ENCODE assay signal across 22 cellular contexts in genomic region chr16:70474320-70475053, GRCh38. TPM values are rescaled to one million over a fixed set of nuclear protein-coding genes. Genes with fewer than 3 reads are reported as not detected.
DNase-seq lines count a peak whose midpoint lies in the region; ATAC-seq, FAIRE-seq and TF ChIP-seq lines count a peak whose summit lies in the region.
"Had no signal": no experiment of that assay in that cellular context is flagged by ENCODE, and none has a peak within 500 bp of the region (broad histone marks: within the 10 kb centered on the region; RNA-seq: fewer than 3 reads in every experiment).

No MANE protein-coding gene starts in this region.

- no peak overlapping the region for H2BK15ac ChIP-seq in neuronal stem cell (ENCODE audit: low read length)

- H3K27me3 Mint-ChIP-seq in activated T-cell treated with anti-CD3 and anti-CD28 coated beads, Interleukin-2, amount 50 U/mL, for 24 hours: no peaks in the 10 kb centered on the region
- H3K27me3 Mint-ChIP-seq in glutamatergic neuron (ENCODE audit: unreplicated experiment): peaks cover 2% of the 10 kb centered on the region
- H3K27me3 Mint-ChIP-seq: CD4-positive, CD25-positive, alpha-beta regulatory T cell had no signal

- DNase-seq in activated T-cell treated with anti-CD3 and anti-CD28 coated beads, Interleukin-2, amount 50 U/mL, for 24 hours: no peak
- DNase-seq in activated T-cell treated with anti-CD3 and anti-CD28 coated beads, Interleukin-2, amount 50 U/mL, for 48 hours: no peak
- DNase-seq in K562 (ENCODE audit: extremely low read depth in 1 of 4, low spot score in 3 of 4) (no peak), neuronal stem cell (ENCODE audit: low spot score) (no peak), glutamatergic neuron (no peak), urothelium cell line (ENCODE audit: low spot score) (no peak)
- DNase-seq: DMS153, GM23248, MG63, NCI-H1105 treated with DMSO at 0.1 percent for 48 hours, NCI-H146, NCI-H2029, NCI-H526 treated with DMSO at 0.1 percent for 48 hours, SIG-M5 had no signal

- no peak for TF ChIP-seq POLR2A in K562 (conservative IDR thresholded peaks at IDR 0.05)

- peaks cover 31% of the 10 kb centered on the region for H3K4me1 Mint-ChIP-seq in activated T-cell treated with anti-CD3 and anti-CD28 coated beads, Interleukin-2, amount 50 U/mL, for 24 hours (ENCODE audit: low read depth)
- peaks cover 3% of the 10 kb centered on the region for H3K4me1 Mint-ChIP-seq in glutamatergic neuron (ENCODE audit: low read depth, unreplicated experiment)

- no peaks in the 10 kb centered on the region for H3K9me3 Mint-ChIP-seq in activated T-cell treated with anti-CD3 and anti-CD28 coated beads, Interleukin-2, amount 50 U/mL, for 24 hours
- peaks cover 2% of the 10 kb centered on the region for H3K9me3 Mint-ChIP-seq in glutamatergic neuron (ENCODE audit: unreplicated experiment)

- H2AFZ ChIP-seq in K562 (ENCODE audit: low read depth, low read length) (no peak overlapping the region), neuronal stem cell (ENCODE audit: low read length) (no peak overlapping the region)
- H2AFZ ChIP-seq: GM23248 had no signal

- peaks cover 3% of the 10 kb centered on the region; the same call in 1 of the 2 replicates for H4K20me1 ChIP-seq in K562 (replicated peaks; ENCODE audit: control insufficient read depth, insufficient read depth, low read length)

- ATAC-seq in K562 (no peak), HG02852 (IDR thresholded peaks at IDR 0.05; ENCODE audit: unreplicated experiment) (no peak), GM18907 (IDR thresholded peaks at IDR 0.05; ENCODE audit: unreplicated experiment) (no peak)
- ATAC-seq: Panc1 had no signal

- no peak overlapping the region for H3K4me3 Mint-ChIP-seq in activated T-cell treated with anti-CD3 and anti-CD28 coated beads, Interleukin-2, amount 50 U/mL, for 24 hours
- H3K4me3 Mint-ChIP-seq in glutamatergic neuron (ENCODE audit: unreplicated experiment): no peak overlapping the region
- H3K4me3 Mint-ChIP-seq: CD4-positive, CD25-positive, alpha-beta regulatory T cell had no signal

- no peak overlapping the region for H2BK120ac ChIP-seq in neuronal stem cell (ENCODE audit: low read depth, low read length)

- CTCF ChIA-PET in K562 (lab: Yijun Ruan, JAX; ENCODE audit: low intra/inter-chr PET ratio): no interaction called here

- POLR2A ChIA-PET in K562 (lab: Yijun Ruan, JAX): interaction anchor here (0.5 to 0.7 kb wide), 3 partner anchors 8 to 83 kb away, joined by 3 read pairs; no protein-coding TSS in a partner anchor

- TF ChIP-seq RAD21 in K562 (CRISPR knock-in tag; conservative IDR thresholded peaks at IDR 0.05 in 1 of 2, IDR thresholded peaks at IDR 0.05 in 1 of 2): no peak

- no peak for FAIRE-seq in K562 (lab: Jason Lieb, UNC)
- no peak for FAIRE-seq in urothelium cell line (lab: Jason Lieb, UNC)

- H3K23ac ChIP-seq in neuronal stem cell (ENCODE audit: low read depth, low read length, poor library complexity): peak overlapping the region; percentile 55

- H3K27ac ChIP-seq in K562 (ENCODE audit: extremely low read depth, low read depth, low read length): no peak overlapping the region
- no peak overlapping the region for H3K27ac ChIP-seq in neuronal stem cell (replicated peaks; ENCODE audit: low read length)
- H3K27ac ChIP-seq: BLaER1, GM23248, HL-60, SK-N-MC had no signal

- peak overlapping the region; percentile 63 for H2AK5ac ChIP-seq in neuronal stem cell (ENCODE audit: low read depth, low read length)

- 86% methylated on average over 20 of the region's 22 CpGs for WGBS in K562 (ENCODE audit: insufficient coverage, low coverage, missing lambda C conversion rate)
- WGBS in neuronal stem cell (ENCODE audit: extremely low coverage in 2 of 2, insufficient read length in 2 of 2, insufficient replicate concordance in 1 of 2), 2 donors: no CpG with 5 or more reads among the region's 22 CpGs

- in situ Hi-C loops in K562 (cut with MboI): no loop called here

- H3K9me3 ChIP-seq in K562 (replicated peaks; ENCODE audit: control insufficient read depth, insufficient read depth, low read depth, low read length): no peaks in the 10 kb centered on the region
- no peaks in the 10 kb centered on the region for H3K9me3 ChIP-seq in neuronal stem cell (replicated peaks in 1 of 2; ENCODE audit: control insufficient read depth in 2 of 2, insufficient read depth in 1 of 2, low read depth in 1 of 2, low read length in 2 of 2)
- H3K9me3 ChIP-seq: BLaER1, HAP-1, MG63 had no signal

- peak overlapping the region; percentile 84 for H2BK12ac ChIP-seq in neuronal stem cell (ENCODE audit: low read length)

- H3K4me1 ChIP-seq in K562 (replicated peaks in 1 of 2; ENCODE audit: control insufficient read depth in 2 of 2, insufficient read depth in 2 of 2, low read length in 2 of 2) (peaks cover 0 to 41% of the 10 kb centered on the region in 2 experiments; a peak in 3 of 5 replicates), neuronal stem cell (ENCODE audit: control insufficient read depth in 2 of 2, insufficient read depth in 1 of 2, low read depth in 1 of 2, low read length in 2 of 2) (peaks cover 4 to 5% of the 10 kb centered on the region in 2 donors)
- H3K4me1 ChIP-seq: HAP-1 had no signal

- H3K79me1 ChIP-seq in neuronal stem cell (ENCODE audit: low read depth, low read length): peaks cover 2% of the 10 kb centered on the region

- H3K4me2 ChIP-seq in K562 (ENCODE audit: insufficient read depth, low read length): no peak overlapping the region
- H3K4me2 ChIP-seq in neuronal stem cell (ENCODE audit: insufficient read depth, low read length, poor library complexity, severe bottlenecking): no peak overlapping the region

- no peak overlapping the region for H4K91ac ChIP-seq in neuronal stem cell (ENCODE audit: low read depth, low read length, poor library complexity)

- no peak for TF ChIP-seq CTCF in K562 (IDR thresholded peaks at IDR 0.05 in 2 of 3, conservative IDR thresholded peaks at IDR 0.05 in 1 of 3; ENCODE audit: insufficient read depth in 2 of 3, low read depth in 1 of 3, low read length in 3 of 3)
- TF ChIP-seq CTCF in glutamatergic neuron (IDR thresholded peaks at IDR 0.05; ENCODE audit: partially characterized antibody, unreplicated experiment): no peak

- H3K79me2 ChIP-seq in K562 (ENCODE audit: control insufficient read depth, insufficient read depth, low read length): no peaks in the 10 kb centered on the region

- peak overlapping the region; percentile 38 for H3K14ac ChIP-seq in neuronal stem cell (ENCODE audit: low read length)

- BruUV-seq in K562 (replicated peaks; lab: Mats Ljungman, UMichigan): no TSS peak

- H3K36me3 Mint-ChIP-seq in activated T-cell treated with anti-CD3 and anti-CD28 coated beads, Interleukin-2, amount 50 U/mL, for 24 hours (ENCODE audit: low read depth): peaks cover 42% of the 10 kb centered on the region
- H3K36me3 Mint-ChIP-seq in glutamatergic neuron (ENCODE audit: unreplicated experiment): no peaks in the 10 kb centered on the region

- H3K9ac ChIP-seq in K562 (ENCODE audit: insufficient read depth in 1 of 2, low read depth in 2 of 2, low read length in 2 of 2): no peak overlapping the region; a peak in 1 of 4 replicates
- peak overlapping the region; percentile 30 for H3K9ac ChIP-seq in neuronal stem cell (ENCODE audit: low read depth, low read length, poor library complexity)
- H3K9ac ChIP-seq: BLaER1, GM23248 had no signal

- H3K9me1 ChIP-seq in K562 (ENCODE audit: control insufficient read depth, insufficient read depth, low read length): no peaks in the 10 kb centered on the region

- peak overlapping the region; percentile 13 for H3K18ac ChIP-seq in neuronal stem cell (ENCODE audit: low read length)

- no peak overlapping the region for H4K8ac ChIP-seq in neuronal stem cell (ENCODE audit: low read depth, low read length)

- no peak overlapping the region for H3K4ac ChIP-seq in neuronal stem cell (ENCODE audit: low read length)

- intact Hi-C loops in K562 (cut with micrococcal nuclease): no loop called here

- H3K4me3 ChIP-seq in K562 (no peak overlapping the region), neuronal stem cell (ENCODE audit: low read length in 2 of 2) (no peak overlapping the region)
- H3K4me3 ChIP-seq: BLaER1, GM23248, HAP-1, MG63, SK-N-MC had no signal

- H3K27ac Mint-ChIP-seq in activated T-cell treated with anti-CD3 and anti-CD28 coated beads, Interleukin-2, amount 50 U/mL, for 24 hours: peak overlapping the region; percentile 68
- no peak overlapping the region for H3K27ac Mint-ChIP-seq in glutamatergic neuron (ENCODE audit: unreplicated experiment)

- H3K36me3 ChIP-seq in K562 (ENCODE audit: control insufficient read depth, insufficient read depth, low read length) (peaks cover 32% of the 10 kb centered on the region; the same call in 1 of the 3 replicates), neuronal stem cell (replicated peaks in 1 of 2; ENCODE audit: control insufficient read depth in 2 of 2, insufficient read depth in 2 of 2, low read length in 2 of 2) (peaks cover 5 to 22% of the 10 kb centered on the region in 2 donors)

- H3K27me3 ChIP-seq in K562 (ENCODE audit: control insufficient read depth in 2 of 2, insufficient read depth in 2 of 2, low read length in 2 of 2) (no peaks in the 10 kb centered on the region), neuronal stem cell (ENCODE audit: control insufficient read depth in 3 of 3, insufficient read depth in 3 of 3, low read depth in 1 of 3, low read length in 3 of 3) (no peaks in the 10 kb centered on the region)
- H3K27me3 ChIP-seq: BLaER1, MG63 had no signal

- H2BK5ac ChIP-seq in neuronal stem cell (ENCODE audit: low read length): peak overlapping the region; percentile 66

- no peak for TF ChIP-seq EP300 in K562 (IDR thresholded peaks at IDR 0.05; ENCODE audit: low read length)

RNA-seq across cellular contexts. Expression of gene FCSK, which starts 20.1 kb away (rescaled TPM):
- 66.2 and 212 TPM in 2 replicates for total RNA-seq in K562 (2011; cell fraction: chromatin; rRNA removed; ENCODE audit: low replicate concordance)
- 117 and 131 TPM in 2 replicates for total RNA-seq in K562 (2011; cell fraction: nucleolus; rRNA removed)
- total RNA-seq in K562 (2011; cell fraction: nucleoplasm; rRNA removed): 80.1 and 84.7 TPM in 2 replicates
- 12.6 and 15.6 TPM in 2 replicates for total RNA-seq in K562 (2014; rRNA removed)
- total RNA-seq in K562 (2014; rRNA removed; fragmentation: Illumina TruSeq; extraction: Trizol): 4.7 and 6.9 TPM in 2 replicates
- 7.4 and 7.7 TPM in 2 replicates for total RNA-seq in K562 (2015; rRNA removed; fragmentation: Illumina TruSeq; extraction: Trizol)
- total RNA-seq in K562 (2021): 18.6 and 19.0 TPM in 2 replicates
- polyA plus RNA-seq in K562 (2011; rRNA removed): 13.5 and 22.6 TPM in 2 replicates
- polyA plus RNA-seq in K562 (2011; cell fraction: cytosol; rRNA removed): 16.3 and 19.3 TPM in 2 replicates
- polyA plus RNA-seq in K562 (2011; cell fraction: nucleus; rRNA removed): 115 and 146 TPM in 2 replicates
- 10.0 and 16.5 TPM in 2 replicates for polyA plus RNA-seq in K562 (2012)
- polyA plus RNA-seq in K562 (2014; fragmentation: Illumina TruSeq; extraction: Trizol): 8.3 and 9.1 TPM in 2 replicates
- polyA plus RNA-seq in K562 (2014; fragmentation: Nextera tagmentation; extraction: Ambion mirVana): 1 to 10 TPM in 1 of 2 experiments, under 1 TPM in 1; 0.92 to 1.1 TPM
- polyA plus RNA-seq in K562 (2014; rRNA removed): 15.1 and 19.9 TPM in 2 replicates
- polyA minus RNA-seq in K562 (2011; rRNA and poly(A)+ RNA removed): 7.5 and 9.5 TPM in 2 replicates
- 8.0 and 12.0 TPM in 2 replicates for polyA minus RNA-seq in K562 (2011; cell fraction: cytosol; rRNA and poly(A)+ RNA removed)
- 25.0 and 31.0 TPM in 2 replicates for polyA minus RNA-seq in K562 (2011; cell fraction: nucleus; rRNA and poly(A)+ RNA removed)
- 2.1 TPM for polyA plus RNA-seq in neuronal stem cell (2013, experiment 1 of 2)
- 2.4 TPM for polyA plus RNA-seq in neuronal stem cell (2013, experiment 2 of 2)
- total RNA-seq in glutamatergic neuron (ENCODE audit: unreplicated experiment): 15.4 TPM

RNA-seq across cellular contexts. Expression of gene ST3GAL2, which starts 35.6 kb away (rescaled TPM):
- total RNA-seq in K562 (2011; cell fraction: chromatin; rRNA removed; ENCODE audit: low replicate concordance): 87.4 and 216 TPM in 2 replicates
- total RNA-seq in K562 (2011; cell fraction: nucleolus; rRNA removed): 182 and 184 TPM in 2 replicates
- total RNA-seq in K562 (2011; cell fraction: nucleoplasm; rRNA removed): 128 and 145 TPM in 2 replicates
- 75.5 and 95.5 TPM in 2 replicates for total RNA-seq in K562 (2014; rRNA removed)
- total RNA-seq in K562 (2014; rRNA removed; fragmentation: Illumina TruSeq; extraction: Trizol): 23.7 and 31.8 TPM in 2 replicates
- total RNA-seq in K562 (2015; rRNA removed; fragmentation: Illumina TruSeq; extraction: Trizol): 48.9 and 53.8 TPM in 2 replicates
- 98.9 and 108 TPM in 2 replicates for total RNA-seq in K562 (2021)
- polyA plus RNA-seq in K562 (2011; rRNA removed): 34.3 and 40.9 TPM in 2 replicates
- polyA plus RNA-seq in K562 (2011; cell fraction: cytosol; rRNA removed): 50.0 and 87.1 TPM in 2 replicates
- 25.8 and 38.5 TPM in 2 replicates for polyA plus RNA-seq in K562 (2011; cell fraction: nucleus; rRNA removed)
- polyA plus RNA-seq in K562 (2012): 67.8 and 92.0 TPM in 2 replicates
- 25.1 and 50.7 TPM in 2 replicates for polyA plus RNA-seq in K562 (2014; fragmentation: Illumina TruSeq; extraction: Trizol)
- 1 to 10 TPM; 1.5 to 2.4 TPM for polyA plus RNA-seq in K562 (2014; fragmentation: Nextera tagmentation; extraction: Ambion mirVana)
- polyA plus RNA-seq in K562 (2014; rRNA removed): 50.5 and 57.8 TPM in 2 replicates
- 57.6 and 96.4 TPM in 2 replicates for polyA minus RNA-seq in K562 (2011; rRNA and poly(A)+ RNA removed)
- polyA minus RNA-seq in K562 (2011; cell fraction: cytosol; rRNA and poly(A)+ RNA removed): 126 and 151 TPM in 2 replicates
- polyA minus RNA-seq in K562 (2011; cell fraction: nucleus; rRNA and poly(A)+ RNA removed): 24.9 and 34.4 TPM in 2 replicates
- polyA plus RNA-seq in neuronal stem cell (2013, experiment 1 of 2): 21.9 TPM
- polyA plus RNA-seq in neuronal stem cell (2013, experiment 2 of 2): 23.3 TPM
- 134 TPM for total RNA-seq in glutamatergic neuron (ENCODE audit: unreplicated experiment)

RNA-seq across cellular contexts. Expression of gene COG4, which starts 48.9 kb away (rescaled TPM):
- 128 and 175 TPM in 2 replicates for total RNA-seq in K562 (2011; cell fraction: chromatin; rRNA removed; ENCODE audit: low replicate concordance)
- total RNA-seq in K562 (2011; cell fraction: nucleolus; rRNA removed): 70.0 and 73.4 TPM in 2 replicates
- 87.9 and 95.3 TPM in 2 replicates for total RNA-seq in K562 (2011; cell fraction: nucleoplasm; rRNA removed)
- total RNA-seq in K562 (2014; rRNA removed): 43.2 and 59.0 TPM in 2 replicates
- total RNA-seq in K562 (2014; rRNA removed; fragmentation: Illumina TruSeq; extraction: Trizol): 39.5 and 44.4 TPM in 2 replicates
- total RNA-seq in K562 (2015; rRNA removed; fragmentation: Illumina TruSeq; extraction: Trizol): 41.2 and 42.6 TPM in 2 replicates
- 66.7 and 69.8 TPM in 2 replicates for total RNA-seq in K562 (2021)
- 69.2 and 73.9 TPM in 2 replicates for polyA plus RNA-seq in K562 (2011; rRNA removed)
- 55.1 and 86.3 TPM in 2 replicates for polyA plus RNA-seq in K562 (2011; cell fraction: cytosol; rRNA removed)
- 150 and 164 TPM in 2 replicates for polyA plus RNA-seq in K562 (2011; cell fraction: nucleus; rRNA removed)
- polyA plus RNA-seq in K562 (2012): 61.8 and 77.6 TPM in 2 replicates
- 44.2 and 48.9 TPM in 2 replicates for polyA plus RNA-seq in K562 (2014; fragmentation: Illumina TruSeq; extraction: Trizol)
- polyA plus RNA-seq in K562 (2014; fragmentation: Nextera tagmentation; extraction: Ambion mirVana): 10 to 100 TPM; 13.7 to 37.4 TPM
- 49.1 and 55.9 TPM in 2 replicates for polyA plus RNA-seq in K562 (2014; rRNA removed)
- polyA minus RNA-seq in K562 (2011; rRNA and poly(A)+ RNA removed): 67.7 and 72.4 TPM in 2 replicates
- polyA minus RNA-seq in K562 (2011; cell fraction: cytosol; rRNA and poly(A)+ RNA removed): 30.7 and 31.3 TPM in 2 replicates
- 27.5 and 41.7 TPM in 2 replicates for polyA minus RNA-seq in K562 (2011; cell fraction: nucleus; rRNA and poly(A)+ RNA removed)
- 30.7 TPM for polyA plus RNA-seq in neuronal stem cell (2013, experiment 1 of 2)
- 29.9 TPM for polyA plus RNA-seq in neuronal stem cell (2013, experiment 2 of 2)
- 70.8 TPM for total RNA-seq in glutamatergic neuron (ENCODE audit: unreplicated experiment)

RNA-seq across cellular contexts. Expression of gene SF3B3, which starts 49.1 kb away (rescaled TPM):
- 616 and 628 TPM in 2 replicates for total RNA-seq in K562 (2011; cell fraction: chromatin; rRNA removed; ENCODE audit: low replicate concordance)
- 207 and 261 TPM in 2 replicates for total RNA-seq in K562 (2011; cell fraction: nucleolus; rRNA removed)
- 272 and 275 TPM in 2 replicates for total RNA-seq in K562 (2011; cell fraction: nucleoplasm; rRNA removed)
- total RNA-seq in K562 (2014; rRNA removed): 98.9 and 208 TPM in 2 replicates
- total RNA-seq in K562 (2014; rRNA removed; fragmentation: Illumina TruSeq; extraction: Trizol): 221 and 275 TPM in 2 replicates
- 252 and 265 TPM in 2 replicates for total RNA-seq in K562 (2015; rRNA removed; fragmentation: Illumina TruSeq; extraction: Trizol)
- 513 and 546 TPM in 2 replicates for total RNA-seq in K562 (2021)
- polyA plus RNA-seq in K562 (2011; rRNA removed): 172 and 248 TPM in 2 replicates
- 249 and 266 TPM in 2 replicates for polyA plus RNA-seq in K562 (2011; cell fraction: cytosol; rRNA removed)
- 317 and 410 TPM in 2 replicates for polyA plus RNA-seq in K562 (2011; cell fraction: nucleus; rRNA removed)
- 179 and 231 TPM in 2 replicates for polyA plus RNA-seq in K562 (2012)
- 349 and 430 TPM in 2 replicates for polyA plus RNA-seq in K562 (2014; fragmentation: Illumina TruSeq; extraction: Trizol)
- 100 to 1,000 TPM; 209 to 414 TPM for polyA plus RNA-seq in K562 (2014; fragmentation: Nextera tagmentation; extraction: Ambion mirVana)
- polyA plus RNA-seq in K562 (2014; rRNA removed): 103 and 105 TPM in 2 replicates
- 327 and 380 TPM in 2 replicates for polyA minus RNA-seq in K562 (2011; rRNA and poly(A)+ RNA removed)
- 234 and 252 TPM in 2 replicates for polyA minus RNA-seq in K562 (2011; cell fraction: cytosol; rRNA and poly(A)+ RNA removed)
- 101 and 174 TPM in 2 replicates for polyA minus RNA-seq in K562 (2011; cell fraction: nucleus; rRNA and poly(A)+ RNA removed)
- polyA plus RNA-seq in neuronal stem cell (2013, experiment 1 of 2): 133 TPM
- polyA plus RNA-seq in neuronal stem cell (2013, experiment 2 of 2): 130 TPM
- 278 TPM for total RNA-seq in glutamatergic neuron (ENCODE audit: unreplicated experiment)
